ENCODE assay signal across 1 cellular context in genomic region chr2:71933467-71934319, GRCh38.
TF ChIP-seq lines count a peak whose summit lies in the region.

No MANE protein-coding gene starts in this region.

TF ChIP-seq in HCT116, 20 proteins besides CTCF, POLR2A, EP300 and RAD21 (continued from another document):
- no peak for TF ChIP-seq ZBTB33 (IDR thresholded peaks at IDR 0.05; ENCODE audit: extremely low read depth, insufficient replicate concordance, low read length)
